ENCODE assay signal across 1 cellular context in the genomic region with DNA sequence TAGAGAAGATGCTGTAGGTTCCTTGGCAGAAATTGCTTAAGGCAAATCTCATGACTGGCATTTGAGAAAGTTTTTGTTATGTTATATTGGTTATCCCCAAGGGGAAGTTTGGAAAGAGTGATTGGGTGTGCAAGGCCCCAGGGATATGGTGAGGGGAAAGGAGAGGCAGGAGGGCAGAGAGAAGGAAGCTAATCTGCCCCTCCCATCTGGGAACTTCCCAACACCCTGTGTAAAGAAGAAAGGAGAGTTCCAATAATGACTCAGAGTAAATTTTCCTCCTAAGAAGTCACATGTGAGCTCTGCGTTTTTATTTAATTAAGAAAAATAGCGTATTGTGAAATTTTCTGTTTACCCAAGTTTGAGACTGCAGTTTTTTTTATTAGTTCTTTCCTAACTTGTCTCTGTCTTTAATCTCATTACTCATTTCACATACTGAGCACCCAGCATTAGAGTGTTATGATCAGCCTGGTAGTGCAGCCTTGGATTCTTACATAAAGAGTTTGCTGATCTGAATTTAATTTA.
TF ChIP-seq lines count a peak whose summit lies in the region.

No MANE protein-coding gene starts in this region.

TF ChIP-seq in SK-N-SH, 30 proteins besides CTCF, POLR2A, EP300 and RAD21 (continued from another document):
- TF ChIP-seq, protein P1, sequence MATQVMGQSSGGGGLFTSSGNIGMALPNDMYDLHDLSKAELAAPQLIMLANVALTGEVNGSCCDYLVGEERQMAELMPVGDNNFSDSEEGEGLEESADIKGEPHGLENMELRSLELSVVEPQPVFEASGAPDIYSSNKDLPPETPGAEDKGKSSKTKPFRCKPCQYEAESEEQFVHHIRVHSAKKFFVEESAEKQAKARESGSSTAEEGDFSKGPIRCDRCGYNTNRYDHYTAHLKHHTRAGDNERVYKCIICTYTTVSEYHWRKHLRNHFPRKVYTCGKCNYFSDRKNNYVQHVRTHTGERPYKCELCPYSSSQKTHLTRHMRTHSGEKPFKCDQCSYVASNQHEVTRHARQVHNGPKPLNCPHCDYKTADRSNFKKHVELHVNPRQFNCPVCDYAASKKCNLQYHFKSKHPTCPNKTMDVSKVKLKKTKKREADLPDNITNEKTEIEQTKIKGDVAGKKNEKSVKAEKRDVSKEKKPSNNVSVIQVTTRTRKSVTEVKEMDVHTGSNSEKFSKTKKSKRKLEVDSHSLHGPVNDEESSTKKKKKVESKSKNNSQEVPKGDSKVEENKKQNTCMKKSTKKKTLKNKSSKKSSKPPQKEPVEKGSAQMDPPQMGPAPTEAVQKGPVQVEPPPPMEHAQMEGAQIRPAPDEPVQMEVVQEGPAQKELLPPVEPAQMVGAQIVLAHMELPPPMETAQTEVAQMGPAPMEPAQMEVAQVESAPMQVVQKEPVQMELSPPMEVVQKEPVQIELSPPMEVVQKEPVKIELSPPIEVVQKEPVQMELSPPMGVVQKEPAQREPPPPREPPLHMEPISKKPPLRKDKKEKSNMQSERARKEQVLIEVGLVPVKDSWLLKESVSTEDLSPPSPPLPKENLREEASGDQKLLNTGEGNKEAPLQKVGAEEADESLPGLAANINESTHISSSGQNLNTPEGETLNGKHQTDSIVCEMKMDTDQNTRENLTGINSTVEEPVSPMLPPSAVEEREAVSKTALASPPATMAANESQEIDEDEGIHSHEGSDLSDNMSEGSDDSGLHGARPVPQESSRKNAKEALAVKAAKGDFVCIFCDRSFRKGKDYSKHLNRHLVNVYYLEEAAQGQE (IDR thresholded peaks at IDR 0.05; ENCODE audit: low read depth, low read length) = no peak
- TF ChIP-seq POLR2AphosphoS5 (IDR thresholded peaks at IDR 0.05; ENCODE audit: low read depth, low read length) = no peak
- TF ChIP-seq, protein P2, sequence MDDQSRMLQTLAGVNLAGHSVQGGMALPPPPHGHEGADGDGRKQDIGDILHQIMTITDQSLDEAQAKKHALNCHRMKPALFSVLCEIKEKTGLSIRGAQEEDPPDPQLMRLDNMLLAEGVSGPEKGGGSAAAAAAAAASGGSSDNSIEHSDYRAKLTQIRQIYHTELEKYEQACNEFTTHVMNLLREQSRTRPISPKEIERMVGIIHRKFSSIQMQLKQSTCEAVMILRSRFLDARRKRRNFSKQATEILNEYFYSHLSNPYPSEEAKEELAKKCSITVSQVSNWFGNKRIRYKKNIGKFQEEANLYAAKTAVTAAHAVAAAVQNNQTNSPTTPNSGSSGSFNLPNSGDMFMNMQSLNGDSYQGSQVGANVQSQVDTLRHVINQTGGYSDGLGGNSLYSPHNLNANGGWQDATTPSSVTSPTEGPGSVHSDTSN (IDR thresholded peaks at IDR 0.05) = no peak
- TF ChIP-seq SIN3A (IDR thresholded peaks at IDR 0.05; ENCODE audit: borderline replicate concordance, low read depth, low read length) = no peak
- no peak for TF ChIP-seq GATA2 (CRISPR knock-in tag; IDR thresholded peaks at IDR 0.05)
- no peak for TF ChIP-seq RFX5 (IDR thresholded peaks at IDR 0.05; ENCODE audit: low read length)
- no peak for TF ChIP-seq MEF2A (IDR thresholded peaks at IDR 0.05; ENCODE audit: borderline replicate concordance, low read depth)
- TF ChIP-seq FOXM1 (IDR thresholded peaks at IDR 0.05; ENCODE audit: low read depth) = no peak
- TF ChIP-seq, protein P3, sequence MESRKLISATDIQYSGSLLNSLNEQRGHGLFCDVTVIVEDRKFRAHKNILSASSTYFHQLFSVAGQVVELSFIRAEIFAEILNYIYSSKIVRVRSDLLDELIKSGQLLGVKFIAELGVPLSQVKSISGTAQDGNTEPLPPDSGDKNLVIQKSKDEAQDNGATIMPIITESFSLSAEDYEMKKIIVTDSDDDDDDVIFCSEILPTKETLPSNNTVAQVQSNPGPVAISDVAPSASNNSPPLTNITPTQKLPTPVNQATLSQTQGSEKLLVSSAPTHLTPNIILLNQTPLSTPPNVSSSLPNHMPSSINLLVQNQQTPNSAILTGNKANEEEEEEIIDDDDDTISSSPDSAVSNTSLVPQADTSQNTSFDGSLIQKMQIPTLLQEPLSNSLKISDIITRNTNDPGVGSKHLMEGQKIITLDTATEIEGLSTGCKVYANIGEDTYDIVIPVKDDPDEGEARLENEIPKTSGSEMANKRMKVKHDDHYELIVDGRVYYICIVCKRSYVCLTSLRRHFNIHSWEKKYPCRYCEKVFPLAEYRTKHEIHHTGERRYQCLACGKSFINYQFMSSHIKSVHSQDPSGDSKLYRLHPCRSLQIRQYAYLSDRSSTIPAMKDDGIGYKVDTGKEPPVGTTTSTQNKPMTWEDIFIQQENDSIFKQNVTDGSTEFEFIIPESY (IDR thresholded peaks at IDR 0.05; ENCODE audit: borderline replicate concordance, low read depth) = no peak
- no peak for TF ChIP-seq SMC3 (IDR thresholded peaks at IDR 0.05; ENCODE audit: low read depth, low read length)
TF ChIP-seq in SK-N-SH: peak in this region for 0.
